In the genomic region with DNA sequence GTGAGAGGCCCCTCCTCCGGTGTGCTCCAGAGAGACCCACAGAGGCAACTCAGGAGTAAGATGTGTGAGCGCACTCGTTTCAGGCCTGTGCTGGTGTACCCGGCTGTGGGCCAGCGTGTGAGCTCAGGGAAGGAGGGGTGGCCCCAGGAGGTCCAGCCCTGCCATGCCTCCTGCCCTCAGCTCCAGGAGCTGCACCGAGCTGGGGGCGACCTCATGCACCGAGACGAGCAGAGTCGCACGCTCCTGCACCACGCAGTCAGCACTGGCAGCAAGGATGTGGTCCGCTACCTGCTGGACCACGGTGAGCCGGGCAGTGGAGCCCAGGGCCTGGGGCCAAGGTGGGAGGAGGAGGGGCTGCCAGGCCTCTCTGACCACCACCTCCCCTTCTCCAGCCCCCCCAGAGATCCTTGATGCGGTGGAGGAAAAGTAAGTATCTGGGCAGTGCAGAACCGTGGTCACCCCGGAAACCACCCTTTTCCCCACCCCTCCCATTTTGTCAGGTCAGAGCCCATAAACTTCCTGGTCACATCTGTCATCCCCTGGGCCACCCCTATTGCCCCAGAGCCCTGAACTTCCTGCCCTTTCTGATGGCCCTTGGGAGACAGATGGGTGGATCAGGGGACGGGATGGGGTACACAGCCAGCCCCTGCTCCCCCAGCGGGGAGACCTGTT, we compare ENCODE assay signal across 10 cellular contexts. TPM values are rescaled to one million over a fixed set of nuclear protein-coding genes. Genes with fewer than 3 reads are reported as not detected.
A peak's percentile ranks its signal among the peaks of the same experiment; 100 is the strongest.
DNase-seq lines count a peak whose midpoint lies in the region; ATAC-seq and TF ChIP-seq lines count a peak whose summit lies in the region.
"Had no signal": no experiment of that assay in that cellular context is flagged by ENCODE, and none has a peak within 500 bp of the region (broad histone marks: within the 10 kb centered on the region; RNA-seq: fewer than 3 reads in every experiment).

No MANE protein-coding gene starts in this region.

- no peak overlapping the region for H3K9ac ChIP-seq in HCT116 (ENCODE audit: low read length)

- no peak for DNase-seq in CD14-positive monocyte (ENCODE audit: low spot score)
- DNase-seq in HCT116 (ENCODE audit: low read depth, low spot score), result no peak
- no peak for DNase-seq in central memory CD8-positive, alpha-beta T cell (ENCODE audit: low spot score in 2 of 2)
- no peak for DNase-seq in OCI-M1 (lab: John Stamatoyannopoulos, UW)
- no peak for DNase-seq in GM10266 (ENCODE audit: extremely low spot score)

- intact Hi-C loops in CD14-positive monocyte (cut with micrococcal nuclease), result no loop called here
- intact Hi-C loops in HCT116 (cut with micrococcal nuclease), result no loop called here

- H3K4me3 Mint-ChIP-seq in CD14-positive monocyte (peak overlapping the region; percentile 12 to 13), nephron (peak overlapping the region; percentile 77 to 82 (median 80))
- peak overlapping the region; percentile 54 for H3K4me3 Mint-ChIP-seq in central memory CD8-positive, alpha-beta T cell
- H3K4me3 Mint-ChIP-seq: T-helper 2 cell treated with Interferon-gamma antibody and Interleukin-4, amounts not matched to agents 5 μg/mL and 100 μg/mL, for 36 hours had no signal

- CTCF ChIA-PET in HCT116 (lab: Charles Lee), result interaction anchor here (1.0 kb wide), 1 partner anchor 27 kb away, joined by 3 read pairs; no protein-coding TSS in a partner anchor

- H3K27me3 ChIP-seq in HCT116 (ENCODE audit: insufficient read depth, low read length), result no peaks in the 10 kb centered on the region

- no peak for TF ChIP-seq CTCF in CD14-positive monocyte (IDR thresholded peaks at IDR 0.05)
- no peak for TF ChIP-seq CTCF in HCT116 (IDR thresholded peaks at IDR 0.05 in 2 of 3, conservative IDR thresholded peaks at IDR 0.05 in 1 of 3; ENCODE audit: borderline replicate concordance in 1 of 3, insufficient read depth in 1 of 3, low read depth in 2 of 3, low read length in 2 of 3)
- no peak for TF ChIP-seq CTCF in nephron (IDR thresholded peaks at IDR 0.05; ENCODE audit: unreplicated experiment in 3 of 3)
- TF ChIP-seq CTCF in GM10266 (IDR thresholded peaks at IDR 0.05; ENCODE audit: control insufficient read depth, insufficient read depth, low read depth, missing control alignments), result no peak

- H3K79me2 ChIP-seq in HCT116 (ENCODE audit: insufficient read depth, low read length), result peaks cover 12% of the 10 kb centered on the region; the same call in 1 of the 2 replicates

- peaks cover 0 to 15% (median 0%) of the 10 kb centered on the region in 7 donors for H3K9me3 Mint-ChIP-seq in CD14-positive monocyte
- H3K9me3 Mint-ChIP-seq in central memory CD8-positive, alpha-beta T cell, result no peaks in the 10 kb centered on the region
- no peaks in the 10 kb centered on the region for H3K9me3 Mint-ChIP-seq in nephron
- H3K9me3 Mint-ChIP-seq: T-helper 2 cell treated with Interferon-gamma antibody and Interleukin-4, amounts not matched to agents 5 μg/mL and 100 μg/mL, for 36 hours had no signal

- no peak overlapping the region for H2AFZ ChIP-seq in HCT116 (ENCODE audit: low read depth, low read length, poor library complexity, severe bottlenecking)

- no peaks in the 10 kb centered on the region for H3K9me3 ChIP-seq in HCT116 (ENCODE audit: control insufficient read depth in 1 of 2, insufficient read depth in 1 of 2, low read depth in 1 of 2, low read length in 2 of 2)
- H3K9me3 ChIP-seq: thoracic aorta had no signal

- H3K4me1 Mint-ChIP-seq in CD14-positive monocyte, result peaks cover 35% of the 10 kb centered on the region
- peaks cover 13% of the 10 kb centered on the region for H3K4me1 Mint-ChIP-seq in central memory CD8-positive, alpha-beta T cell
- no peaks in the 10 kb centered on the region for H3K4me1 Mint-ChIP-seq in nephron

- peaks cover 14 to 43% (median 30%) of the 10 kb centered on the region in 3 donors for H3K27me3 Mint-ChIP-seq in CD14-positive monocyte (ENCODE audit: low read depth in 3 of 3)
- peaks cover 7% of the 10 kb centered on the region for H3K27me3 Mint-ChIP-seq in central memory CD8-positive, alpha-beta T cell
- no peaks in the 10 kb centered on the region for H3K27me3 Mint-ChIP-seq in nephron (ENCODE audit: low read depth)

- peaks cover 0 to 4% of the 10 kb centered on the region in 2 experiments; a peak in 2 of 4 replicates for H3K36me3 ChIP-seq in HCT116 (ENCODE audit: control insufficient read depth in 1 of 2, insufficient read depth in 2 of 2, low read length in 2 of 2)

- RAD21 ChIA-PET in HCT116 (lab: Charles Lee; ENCODE audit: low non-redundant PET in 1 of 2, low total read pairs in 2 of 2, uncharacterized antibody in 2 of 2, unreplicated experiment in 2 of 2), result no interaction called here

- peaks cover 19 to 45% of the 10 kb centered on the region in 2 experiments for H3K4me1 ChIP-seq in HCT116 (ENCODE audit: control insufficient read depth in 1 of 2, insufficient read depth in 2 of 2, low read length in 2 of 2)

- ATAC-seq in HCT116, result no peak
- ATAC-seq in central memory CD8-positive, alpha-beta T cell (replicated peaks; ENCODE audit: extremely low read depth, poor library complexity, severe bottlenecking), result peak; percentile 10
- no peak for ATAC-seq in GM21737 (IDR thresholded peaks at IDR 0.05; ENCODE audit: unreplicated experiment)
- ATAC-seq in GM18502 (IDR thresholded peaks at IDR 0.05; ENCODE audit: poor library complexity, unreplicated experiment), result no peak

- H3K4me2 ChIP-seq in HCT116 (ENCODE audit: low read length), result no peak overlapping the region

- TF ChIP-seq POLR2A in HCT116 (IDR thresholded peaks at IDR 0.05; ENCODE audit: borderline replicate concordance, extremely low read depth, insufficient read depth, insufficient read length), result no peak

- POLR2A ChIA-PET in HCT116 (lab: Charles Lee), result no interaction called here

- H3K27ac Mint-ChIP-seq in CD14-positive monocyte, result peak overlapping the region; percentile 69 to 90 (median 81)
- peak overlapping the region; percentile 16 for H3K27ac Mint-ChIP-seq in central memory CD8-positive, alpha-beta T cell (ENCODE audit: low read depth)
- H3K27ac Mint-ChIP-seq in nephron, result peak overlapping the region in 2 of 3 experiments; percentile 76 to 91
- H3K27ac Mint-ChIP-seq: T-helper 2 cell treated with Interferon-gamma antibody and Interleukin-4, amounts not matched to agents 5 μg/mL and 100 μg/mL, for 36 hours had no signal

- no TSS peak for BruUV-seq in HCT116 (replicated peaks; lab: Mats Ljungman, UMichigan)

- no peaks in the 10 kb centered on the region for H4K20me1 ChIP-seq in HCT116 (ENCODE audit: insufficient read depth)

- H3K27ac ChIP-seq in HCT116 (ENCODE audit: low read depth, low read length), result peak overlapping the region; percentile 96

- peaks cover 41 to 45% of the 10 kb centered on the region in 2 donors for H3K36me3 Mint-ChIP-seq in CD14-positive monocyte
- peaks cover 52% of the 10 kb centered on the region for H3K36me3 Mint-ChIP-seq in central memory CD8-positive, alpha-beta T cell (ENCODE audit: insufficient read depth)
- H3K36me3 Mint-ChIP-seq in nephron (ENCODE audit: low read depth), result peaks cover 21% of the 10 kb centered on the region

- TF ChIP-seq RAD21 in HCT116 (IDR thresholded peaks at IDR 0.05; ENCODE audit: low read depth), result no peak

- H3K9me2 ChIP-seq in HCT116 (ENCODE audit: insufficient read depth), result no peaks in the 10 kb centered on the region

- no peak overlapping the region for H3K4me3 ChIP-seq in HCT116 (replicated peaks in 1 of 2; ENCODE audit: low read depth in 1 of 2, low read length in 2 of 2)
- H3K4me3 ChIP-seq: thoracic aorta had no signal

TF ChIP-seq in HCT116, 20 proteins besides CTCF, POLR2A, EP300 and RAD21 (continues in another document):
- no peak for TF ChIP-seq ELF1 (IDR thresholded peaks at IDR 0.05; ENCODE audit: borderline replicate concordance, low read depth)
- TF ChIP-seq, protein P1, sequence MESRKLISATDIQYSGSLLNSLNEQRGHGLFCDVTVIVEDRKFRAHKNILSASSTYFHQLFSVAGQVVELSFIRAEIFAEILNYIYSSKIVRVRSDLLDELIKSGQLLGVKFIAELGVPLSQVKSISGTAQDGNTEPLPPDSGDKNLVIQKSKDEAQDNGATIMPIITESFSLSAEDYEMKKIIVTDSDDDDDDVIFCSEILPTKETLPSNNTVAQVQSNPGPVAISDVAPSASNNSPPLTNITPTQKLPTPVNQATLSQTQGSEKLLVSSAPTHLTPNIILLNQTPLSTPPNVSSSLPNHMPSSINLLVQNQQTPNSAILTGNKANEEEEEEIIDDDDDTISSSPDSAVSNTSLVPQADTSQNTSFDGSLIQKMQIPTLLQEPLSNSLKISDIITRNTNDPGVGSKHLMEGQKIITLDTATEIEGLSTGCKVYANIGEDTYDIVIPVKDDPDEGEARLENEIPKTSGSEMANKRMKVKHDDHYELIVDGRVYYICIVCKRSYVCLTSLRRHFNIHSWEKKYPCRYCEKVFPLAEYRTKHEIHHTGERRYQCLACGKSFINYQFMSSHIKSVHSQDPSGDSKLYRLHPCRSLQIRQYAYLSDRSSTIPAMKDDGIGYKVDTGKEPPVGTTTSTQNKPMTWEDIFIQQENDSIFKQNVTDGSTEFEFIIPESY (IDR thresholded peaks at IDR 0.05; ENCODE audit: extremely low read depth, insufficient replicate concordance, low read length), result no peak

RNA-seq across cellular contexts. Expression of a gene that starts 2.5 kb away (rescaled TPM):
- polyA plus RNA-seq in CD14-positive monocyte, result not detected
- 286 TPM for total RNA-seq in HCT116 (2021; ENCODE audit: unreplicated experiment)
- polyA plus RNA-seq in HCT116 (2012), result 442 and 447 TPM in 2 replicates

RNA-seq across cellular contexts. Expression of a gene that starts 12.6 kb away (rescaled TPM):
- polyA plus RNA-seq in CD14-positive monocyte, result under 1 TPM in 1 of 2 donors, not detected in 1; 0.15 TPM
- total RNA-seq in HCT116 (2021; ENCODE audit: unreplicated experiment), result 1.1 TPM
- polyA plus RNA-seq in HCT116 (2012), result 2.5 and 2.9 TPM in 2 replicates

RNA-seq across cellular contexts. Expression of a gene that starts 31.7 kb away (rescaled TPM):
- polyA plus RNA-seq in CD14-positive monocyte, result 10 to 100 TPM; 30.4 to 33.4 TPM
- 70.2 TPM for total RNA-seq in HCT116 (2021; ENCODE audit: unreplicated experiment)
- polyA plus RNA-seq in HCT116 (2012), result 67.3 and 69.5 TPM in 2 replicates

Comparison
In these comparisons a context has a peak if more than half of its experiments do, and no peak if none do; other contexts are left out.
1. H3K27ac Mint-ChIP-seq: peak in every context shown above with its lines; median percentile 84 in nephron; 81 in CD14-positive monocyte; 16 in central memory CD8-positive, alpha-beta T cell.
2. H3K4me3 Mint-ChIP-seq: peak in every context shown above with its lines; median percentile 80 in nephron; 54 in central memory CD8-positive, alpha-beta T cell; 12 in CD14-positive monocyte.